Comparison of ENCODE assay signal across 7 cellular contexts in genomic region chr5:73387630-73388370, GRCh38.
A peak's percentile ranks its signal among the peaks of the same experiment; 100 is the strongest.
DNase-seq lines count a peak whose midpoint lies in the region; ATAC-seq and TF ChIP-seq lines count a peak whose summit lies in the region.

No MANE protein-coding gene starts in this region.

- H2AK5ac ChIP-seq in IMR-90 (ENCODE audit: low read depth, low read length): no peak overlapping the region

- no peak for TF ChIP-seq POLR2A in IMR-90 (IDR thresholded peaks at IDR 0.05; ENCODE audit: low read depth, low read length)
- no peak for TF ChIP-seq POLR2A in spleen (IDR thresholded peaks at IDR 0.05)

- H3K27ac ChIP-seq in IMR-90 (ENCODE audit: insufficient read depth, low read length) (no peak overlapping the region), caudate nucleus (ENCODE audit: low read depth, low read length) (no peak overlapping the region), spleen (peak overlapping the region in 4 of 8 donors; percentile 43 to 65 (median 58))

- peak overlapping the region in 1 of 2 experiments; percentile 11; a peak in 1 of 4 replicates for H4K8ac ChIP-seq in IMR-90 (ENCODE audit: low read depth in 2 of 2, low read length in 2 of 2)

- H2AK9ac ChIP-seq in IMR-90 (replicated peaks; ENCODE audit: low read depth, low read length, poor library complexity): no peak overlapping the region

- H3K79me1 ChIP-seq in IMR-90 (ENCODE audit: low read depth in 1 of 2, low read length in 2 of 2): no peaks in the 10 kb centered on the region

- TF ChIP-seq RAD21 in IMR-90 (IDR thresholded peaks at IDR 0.05; ENCODE audit: low read length): no peak

- H3K27me3 ChIP-seq in IMR-90 (ENCODE audit: control insufficient read depth, insufficient read depth, low read length) (no peaks in the 10 kb centered on the region), spleen (replicated peaks in 1 of 7) (peaks cover 4 to 41% (median 12%) of the 10 kb centered on the region in 7 donors)

- CTCF ChIA-PET in IMR-90 (lab: Yijun Ruan, JAX): interaction anchor here (1.5 kb wide), 2 partner anchors 10 to 12 kb away, joined by 4 to 7 read pairs; no protein-coding TSS in a partner anchor

- H3K4me1 ChIP-seq in IMR-90 (ENCODE audit: control insufficient read depth, insufficient read depth, low read length) (peaks cover 8% of the 10 kb centered on the region), spleen (peaks cover 0 to 27% (median 5%) of the 10 kb centered on the region in 6 donors)

- H3K36me3 ChIP-seq in IMR-90 (ENCODE audit: control insufficient read depth, insufficient read depth, low read length) (no peaks in the 10 kb centered on the region), spleen (no peaks in the 10 kb centered on the region)

- no peak overlapping the region for H4K91ac ChIP-seq in IMR-90 (ENCODE audit: insufficient read depth, low read depth, low read length)

- no peak overlapping the region for H3K18ac ChIP-seq in IMR-90 (ENCODE audit: low read depth, low read length)

- H3K56ac ChIP-seq in IMR-90 (ENCODE audit: extremely low read depth, insufficient read depth, low read length): no peak overlapping the region; the same call in 1 of the 2 replicates

- DNase-seq in IMR-90: peak; percentile 48
- peak; percentile 29 for DNase-seq in activated gamma-delta T cell treated with anti-CD3 and anti-CD28 coated beads, Interleukin-2, amount 50 U/mL, for 16 hours (ENCODE audit: low read depth)
- DNase-seq in caudate nucleus (lab: John Stamatoyannopoulos, UW): no peak
- DNase-seq in epidermal melanocyte (ENCODE audit: insufficient read length, low spot score): no peak
- no peak for DNase-seq in spleen

- H4K20me1 ChIP-seq in IMR-90 (ENCODE audit: insufficient read depth, low read length): no peaks in the 10 kb centered on the region

- H3K9me3 ChIP-seq in IMR-90 (ENCODE audit: control insufficient read depth, insufficient read depth, low read length): peaks cover 9% of the 10 kb centered on the region
- peaks cover 8 to 36% (median 23%) of the 10 kb centered on the region in 8 donors for H3K9me3 ChIP-seq in spleen

- no peak overlapping the region for H4K5ac ChIP-seq in IMR-90 (ENCODE audit: low read depth, low read length)

- POLR2A ChIA-PET in IMR-90 (lab: Charles Lee; ENCODE audit: unreplicated experiment): interaction anchor here (0.6 kb wide), 2 partner anchors 21 to 431 kb away, joined by 3 to 5 read pairs; no protein-coding TSS in a partner anchor

- TF ChIP-seq CTCF in IMR-90 (conservative IDR thresholded peaks at IDR 0.05; ENCODE audit: low read depth, low read length): no peak
- no peak for TF ChIP-seq CTCF in spleen (IDR thresholded peaks at IDR 0.05 in 8 of 11, conservative IDR thresholded peaks at IDR 0.05 in 3 of 11)

- H3K4me3 ChIP-seq in IMR-90 (ENCODE audit: insufficient read depth, low read depth, low read length) (no peak overlapping the region), spleen (peak overlapping the region in 1 of 8 donors; percentile 8)

- H3K4me2 ChIP-seq in IMR-90 (ENCODE audit: low read depth, low read length): 0 out of 2 replicates have a peak overlapping the region, but pooled peaks have one; percentile 8

- peak overlapping the region; percentile 21; the same call in 1 of the 2 replicates for H3K14ac ChIP-seq in IMR-90 (replicated peaks; ENCODE audit: low read depth, low read length)

- H2BK20ac ChIP-seq in IMR-90 (ENCODE audit: low read depth, low read length): no peak overlapping the region

- no peak overlapping the region for H3K4ac ChIP-seq in IMR-90 (ENCODE audit: low read depth, low read length)

- no peak overlapping the region for H2BK5ac ChIP-seq in IMR-90 (ENCODE audit: low read depth, low read length, poor library complexity, severe bottlenecking)

- 10% methylated on average over 2 of the region's 7 CpGs; no CpG with 5 or more reads in 1 of the 2 experiments for WGBS in IMR-90 (ENCODE audit: extremely low coverage in 2 of 2, insufficient read length in 1 of 2), 2 experiments
- 9 to 15% (median 11%) methylated on average over 7 of the region's 7 CpGs for WGBS in spleen, 5 donors

- H2AFZ ChIP-seq in IMR-90 (replicated peaks; ENCODE audit: low read length, poor library complexity): peak overlapping the region; percentile 24

- ATAC-seq in GM18517 (IDR thresholded peaks at IDR 0.05; ENCODE audit: unreplicated experiment) (peak; percentile 95), GM21528 (IDR thresholded peaks at IDR 0.05; ENCODE audit: low FRiP score, unreplicated experiment) (peak; percentile 96), IMR-90 (ENCODE audit: low read depth) (peak; percentile 55)

- H3K9ac ChIP-seq in IMR-90 (ENCODE audit: low read depth, low read length): no peak overlapping the region

- H3K23ac ChIP-seq in IMR-90 (ENCODE audit: low read depth, low read length): 0 out of 2 replicates have a peak overlapping the region, but pooled peaks have one; percentile 7

- no TSS peak for BruUV-seq in IMR-90 (replicated peaks; lab: Mats Ljungman, UMichigan)

- intact Hi-C loops in IMR-90 (cut with micrococcal nuclease) (no loop called here), spleen (cut with DNase I; ENCODE audit: low total_unique reads) (no loop called here)

- H3K9me1 ChIP-seq in IMR-90 (ENCODE audit: insufficient read depth, low read length): peaks cover 8% of the 10 kb centered on the region

- H2BK15ac ChIP-seq in IMR-90 (ENCODE audit: low read depth, low read length): no peak overlapping the region; the same call in 2 of the 3 replicates

- H2BK120ac ChIP-seq in IMR-90 (ENCODE audit: low read depth, low read length): peak overlapping the region; percentile 9; the same call in 1 of the 2 replicates

- in situ Hi-C loops in IMR-90 (cut with MboI; ENCODE audit: low sequenced_read_pairs): no loop called here

- dilution Hi-C loops in IMR-90 (cut with HindIII; ENCODE audit: low sequenced_read_pairs, unreplicated experiment): no loop called here

TF ChIP-seq in IMR-90, 13 proteins besides CTCF, POLR2A, EP300 and RAD21:
- TF ChIP-seq SMC3 (IDR thresholded peaks at IDR 0.05; ENCODE audit: low read depth, low read length): no peak
- TF ChIP-seq CEBPB (IDR thresholded peaks at IDR 0.05; ENCODE audit: low read depth, low read length): no peak
- no peak for TF ChIP-seq MXI1 (IDR thresholded peaks at IDR 0.05; ENCODE audit: borderline replicate concordance, low read depth, low read length)
- no peak for TF ChIP-seq RCOR1 (IDR thresholded peaks at IDR 0.05; ENCODE audit: insufficient replicate concordance, low read length)
- no peak for TF ChIP-seq RFX5 (IDR thresholded peaks at IDR 0.05; ENCODE audit: low read depth, low read length)
- TF ChIP-seq USF2 (IDR thresholded peaks at IDR 0.05; ENCODE audit: low read depth, low read length): no peak
- TF ChIP-seq NFE2L2 (IDR thresholded peaks at IDR 0.05; ENCODE audit: low read depth, low read length): no peak
- TF ChIP-seq FOS (IDR thresholded peaks at IDR 0.05; ENCODE audit: low read depth, low read length): no peak
- no peak for TF ChIP-seq MAZ (IDR thresholded peaks at IDR 0.05; ENCODE audit: borderline replicate concordance, low read depth, low read length)
- TF ChIP-seq MAFK (IDR thresholded peaks at IDR 0.05; ENCODE audit: low read depth, low read length): no peak
- no peak for TF ChIP-seq CHD1 (IDR thresholded peaks at IDR 0.05; ENCODE audit: low read depth, low read length)
- no peak for TF ChIP-seq BHLHE40 (IDR thresholded peaks at IDR 0.05; ENCODE audit: low read depth, low read length)
- no peak for TF ChIP-seq ELK1 (IDR thresholded peaks at IDR 0.05; ENCODE audit: borderline replicate concordance, low read depth, low read length)

Comparison
In these comparisons a context has a peak if more than half of its experiments do, and no peak if none do; other contexts are left out.
1. DNase-seq: peak in IMR-90 (single experiment) and activated gamma-delta T cell treated with anti-CD3 and anti-CD28 coated beads, Interleukin-2, amount 50 U/mL, for 16 hours (single experiment); none in caudate nucleus (0 of 61), epidermal melanocyte (single experiment) and spleen (single experiment).
2. Peak in every context shown above with its lines, with median percentiles within 50 percentile points of each other: ATAC-seq.